Comparison of ENCODE assay signal across 24 cellular contexts in the genomic region with DNA sequence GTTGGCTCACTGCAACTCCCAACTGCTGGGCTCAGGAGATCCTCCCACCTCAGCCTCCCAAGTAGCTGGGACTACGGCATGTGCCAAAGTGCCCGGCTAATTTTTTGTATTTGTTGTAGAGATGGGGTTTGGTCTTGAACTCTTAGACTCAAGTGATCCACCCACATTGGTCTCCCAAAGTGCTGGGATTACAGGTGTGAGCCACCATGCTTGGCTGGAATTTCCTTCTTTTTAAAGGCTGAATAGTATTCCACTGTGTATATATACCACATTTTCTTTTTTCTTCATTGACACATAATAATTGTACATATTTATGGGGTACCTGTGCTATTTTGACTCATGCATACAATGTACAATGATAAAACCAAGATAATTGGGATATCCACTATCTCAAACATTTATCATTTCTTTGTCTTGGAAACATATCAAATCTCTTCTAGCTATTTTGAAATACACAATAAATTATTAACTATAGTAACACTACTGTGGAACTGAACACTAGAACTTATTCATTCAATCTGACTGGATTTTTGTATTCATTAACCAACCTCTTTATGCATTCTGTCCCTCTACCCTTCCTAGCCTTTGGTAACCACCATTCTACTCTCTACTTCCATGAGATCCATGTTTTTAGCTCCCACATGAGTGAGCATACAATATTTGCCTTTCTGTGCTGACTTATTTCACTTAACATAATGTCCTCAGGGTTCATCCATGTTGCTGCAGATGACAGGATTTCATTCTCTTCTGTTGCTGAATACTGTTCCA. TPM values are rescaled to one million over a fixed set of nuclear protein-coding genes. Genes with fewer than 3 reads are reported as not detected.
DNase-seq lines count a peak whose midpoint lies in the region; ATAC-seq, FAIRE-seq and TF ChIP-seq lines count a peak whose summit lies in the region.
"Had no signal": no experiment of that assay in that cellular context is flagged by ENCODE, and none has a peak within 500 bp of the region (broad histone marks: within the 10 kb centered on the region; RNA-seq: fewer than 3 reads in every experiment).

No MANE protein-coding gene starts in this region.

- no peak for TF ChIP-seq EP300 in sigmoid colon (IDR thresholded peaks at IDR 0.05)

- peak; percentile 8 for DNase-seq in activated effector memory CD4-positive, alpha-beta T cell treated with anti-CD3 and anti-CD28 coated beads, Interleukin-2, amount 50 U/mL, for 16 hours
- DNase-seq in activated effector memory CD4-positive, alpha-beta T cell treated with Interleukin-2 at 50 U/mL for 16 hours, result no peak
- DNase-seq in RCC 7860 (ENCODE audit: low spot score) (no peak), kidney tubule cell (ENCODE audit: low spot score) (peak; percentile 85), posterior vena cava (ENCODE audit: low spot score) (peak; percentile 18), sigmoid colon (no peak), nucleus accumbens (lab: John Stamatoyannopoulos, UW) (no peak)
- DNase-seq: CD4-positive, alpha-beta memory T cell; DMS53; EL; H9; MM.1S; NCI-H1105; NCI-H2081; NCI-H2227 treated with DMSO at 0.1 percent for 48 hours; NCI-H510A treated with DMSO at 0.1 percent for 48 hours; NCI-H82; OCI-M1; SHP77 had no signal

- WGBS in sigmoid colon, 2 donors, result 96 to 97% methylated on average over 2 of the region's 2 CpGs

- peak; percentile 79 for FAIRE-seq in RCC 7860 (lab: Jason Lieb, UNC)
- FAIRE-seq: GM12878, GM19239, HTR-8/SVneo had no signal

- H3K4me1 ChIP-seq in sigmoid colon, result no peaks in the 10 kb centered on the region

- H3K27ac ChIP-seq in sigmoid colon, result no peak overlapping the region
- H3K27ac ChIP-seq: BLaER1 had no signal

- ATAC-seq in SK-N-SH treated with all-trans-retinoic acid at 6 μM for 48 hours, result no peak
- ATAC-seq: GM12878 had no signal

- no peak overlapping the region for H3K4me3 ChIP-seq in sigmoid colon
- H3K4me3 ChIP-seq: BLaER1, GM12878 had no signal

- no peaks in the 10 kb centered on the region for H3K27me3 ChIP-seq in sigmoid colon
- H3K27me3 ChIP-seq: BLaER1 had no signal

- intact Hi-C loops in posterior vena cava (cut with DNase I) (no loop called here), sigmoid colon (cut with DNase I) (no loop called here)

- H3K9me3 ChIP-seq in sigmoid colon, result no peaks in the 10 kb centered on the region
- H3K9me3 ChIP-seq: BLaER1 had no signal

- TF ChIP-seq CTCF in sigmoid colon (IDR thresholded peaks at IDR 0.05), result no peak

- H3K36me3 ChIP-seq in sigmoid colon, result peaks cover 25 to 93% (median 34%) of the 10 kb centered on the region in 4 donors

- TF ChIP-seq POLR2A in sigmoid colon (IDR thresholded peaks at IDR 0.05), result no peak

TF ChIP-seq in SK-N-SH treated with all-trans-retinoic acid at 6 μM for 48 hours, 23 proteins besides CTCF, POLR2A, EP300 and RAD21:
- TF ChIP-seq TCF4 (CRISPR knock-in tag; IDR thresholded peaks at IDR 0.05; ENCODE audit: borderline replicate concordance) (no peak), SNAI2 (CRISPR knock-in tag; IDR thresholded peaks at IDR 0.05) (no peak), BACH2 (CRISPR knock-in tag; IDR thresholded peaks at IDR 0.05; ENCODE audit: borderline replicate concordance) (no peak), TOX (CRISPR knock-in tag; IDR thresholded peaks at IDR 0.05; ENCODE audit: borderline replicate concordance) (no peak), PPARA (CRISPR knock-in tag; IDR thresholded peaks at IDR 0.05; ENCODE audit: borderline replicate concordance) (no peak), ZNF8 (CRISPR knock-in tag; IDR thresholded peaks at IDR 0.05) (no peak), OSR1 (CRISPR knock-in tag; IDR thresholded peaks at IDR 0.05) (no peak)
- TF ChIP-seq, protein P1, sequence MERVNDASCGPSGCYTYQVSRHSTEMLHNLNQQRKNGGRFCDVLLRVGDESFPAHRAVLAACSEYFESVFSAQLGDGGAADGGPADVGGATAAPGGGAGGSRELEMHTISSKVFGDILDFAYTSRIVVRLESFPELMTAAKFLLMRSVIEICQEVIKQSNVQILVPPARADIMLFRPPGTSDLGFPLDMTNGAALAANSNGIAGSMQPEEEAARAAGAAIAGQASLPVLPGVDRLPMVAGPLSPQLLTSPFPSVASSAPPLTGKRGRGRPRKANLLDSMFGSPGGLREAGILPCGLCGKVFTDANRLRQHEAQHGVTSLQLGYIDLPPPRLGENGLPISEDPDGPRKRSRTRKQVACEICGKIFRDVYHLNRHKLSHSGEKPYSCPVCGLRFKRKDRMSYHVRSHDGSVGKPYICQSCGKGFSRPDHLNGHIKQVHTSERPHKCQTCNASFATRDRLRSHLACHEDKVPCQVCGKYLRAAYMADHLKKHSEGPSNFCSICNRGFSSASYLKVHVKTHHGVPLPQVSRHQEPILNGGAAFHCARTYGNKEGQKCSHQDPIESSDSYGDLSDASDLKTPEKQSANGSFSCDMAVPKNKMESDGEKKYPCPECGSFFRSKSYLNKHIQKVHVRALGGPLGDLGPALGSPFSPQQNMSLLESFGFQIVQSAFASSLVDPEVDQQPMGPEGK (CRISPR knock-in tag; IDR thresholded peaks at IDR 0.05; ENCODE audit: borderline replicate concordance), result no peak

RNA-seq across cellular contexts. Expression of a gene that starts 7.8 kb away (rescaled TPM):
- total RNA-seq in posterior vena cava, result 10 to 100 TPM; 24.4 to 25.0 TPM
- total RNA-seq in sigmoid colon, result 10 to 100 TPM in 1 of 4 donors, 1 to 10 TPM in 3; 5.4 to 16.1 (median 6.7) TPM
- polyA plus RNA-seq in sigmoid colon, result 10 to 100 TPM in 1 of 3 donors, 1 to 10 TPM in 2; 1.8 to 17.4 (median 3.7) TPM

RNA-seq across cellular contexts. Expression of a gene that starts 10.9 kb away (rescaled TPM):
- 100 to 1,000 TPM; 342 to 378 TPM for total RNA-seq in posterior vena cava
- 100 to 1,000 TPM; 245 to 287 (median 267) TPM for total RNA-seq in sigmoid colon
- 100 to 1,000 TPM in 2 of 3 donors, 10 to 100 TPM in 1; 96.1 to 306 (median 111) TPM for polyA plus RNA-seq in sigmoid colon

RNA-seq across cellular contexts. Expression of a gene that starts 18.5 kb away (rescaled TPM):
- 10 to 100 TPM; 14.6 to 15.5 TPM for total RNA-seq in posterior vena cava
- 1 to 10 TPM; 2.4 to 9.7 (median 5.0) TPM for total RNA-seq in sigmoid colon
- polyA plus RNA-seq in sigmoid colon, result 10 to 100 TPM in 1 of 3 donors, 1 to 10 TPM in 2; 1.8 to 13.8 (median 2.8) TPM

RNA-seq across cellular contexts. Expression of a gene that starts 22.8 kb away (rescaled TPM):
- total RNA-seq in posterior vena cava, result 100 to 1,000 TPM in 1 of 2 donors, 10 to 100 TPM in 1; 70.0 to 111 TPM
- total RNA-seq in sigmoid colon, result 10 to 100 TPM; 32.6 to 69.8 (median 39.0) TPM
- polyA plus RNA-seq in sigmoid colon, result 10 to 100 TPM; 15.0 to 51.2 (median 27.6) TPM

RNA-seq across cellular contexts. Expression of a gene that starts 33.2 kb away (rescaled TPM):
- total RNA-seq in posterior vena cava (100 to 1,000 TPM; 150 to 167 TPM), sigmoid colon (100 to 1,000 TPM; 141 to 206 (median 160) TPM)
- polyA plus RNA-seq in sigmoid colon, result 100 to 1,000 TPM; 174 to 194 (median 188) TPM

Comparison
In these comparisons a context has a peak if more than half of its experiments do, and no peak if none do; other contexts are left out.
1. DNase-seq: peak in activated effector memory CD4-positive, alpha-beta T cell treated with anti-CD3 and anti-CD28 coated beads, Interleukin-2, amount 50 U/mL, for 16 hours (single experiment), kidney tubule cell (single experiment) and posterior vena cava (single experiment); none in activated effector memory CD4-positive, alpha-beta T cell treated with Interleukin-2 at 50 U/mL for 16 hours (single experiment), RCC 7860 (single experiment), sigmoid colon (single experiment) and nucleus accumbens (0 of 56).